In genomic region chr18:21897811-21898210, GRCh38 we compare ENCODE assay signal across 9 cellular contexts.
DNase-seq lines count a peak whose midpoint lies in the region; ATAC-seq and TF ChIP-seq lines count a peak whose summit lies in the region.
"Had no signal": no experiment of that assay in that cellular context is flagged by ENCODE, and none has a peak within 500 bp of the region (broad histone marks: within the 10 kb centered on the region; RNA-seq: fewer than 3 reads in every experiment).

No MANE protein-coding gene starts in this region.

- no peak overlapping the region for H3K4me3 ChIP-seq in HAP-1
- H3K4me3 ChIP-seq in body of pancreas, result no peak overlapping the region

- H3K9me3 ChIP-seq in HAP-1 (no peaks in the 10 kb centered on the region), body of pancreas (no peaks in the 10 kb centered on the region)
- H3K9me3 ChIP-seq: neutrophil had no signal

- no peaks in the 10 kb centered on the region for H3K36me3 ChIP-seq in HAP-1 (replicated peaks)
- no peaks in the 10 kb centered on the region for H3K36me3 ChIP-seq in body of pancreas (replicated peaks in 1 of 2; ENCODE audit: insufficient read depth in 1 of 2, low read depth in 2 of 2)
- H3K36me3 ChIP-seq: neutrophil had no signal

- no peaks in the 10 kb centered on the region for H3K27me3 ChIP-seq in HAP-1 (ENCODE audit: low read depth)
- no peaks in the 10 kb centered on the region for H3K27me3 ChIP-seq in body of pancreas

- H3K27ac ChIP-seq in body of pancreas, result no peak overlapping the region
- H3K27ac ChIP-seq: neutrophil had no signal

- TF ChIP-seq CTCF in body of pancreas (IDR thresholded peaks at IDR 0.05), result peak; percentile 32 to 70 (median 65)

- no peaks in the 10 kb centered on the region for H3K4me1 ChIP-seq in HAP-1
- H3K4me1 ChIP-seq in body of pancreas, result peaks cover 6% of the 10 kb centered on the region

- DNase-seq in 8988T (peak; percentile 57), DMS53 (lab: John Stamatoyannopoulos, UW) (peak; percentile 70), HAP-1 (ENCODE audit: low spot score in 2 of 2) (peak; percentile 45 to 74), NCI-H1105 (lab: John Stamatoyannopoulos, UW) (peak; percentile 35), body of pancreas (peak; percentile 52 to 61 (median 56)), inferior parietal cortex (ENCODE audit: extremely low spot score) (peak; percentile 77), NK-92 (lab: John Stamatoyannopoulos, UW; ENCODE audit: unreplicated experiment) (no peak)
- DNase-seq in stimulated activated naive CD8-positive, alpha-beta T cell treated with anti-CD3 and anti-CD28 coated beads, Interleukin-15, Interleukin-2, amounts not matched to agents 100 U/mL and 50 U/mL, for 24 hours, result peak; percentile 38

- no peak for TF ChIP-seq POLR2A in body of pancreas (IDR thresholded peaks at IDR 0.05)

- intact Hi-C loops in body of pancreas (cut with DNase I), result no loop called here

- whole genome bisulfite sequencing in body of pancreas, 2 donors, result 5 to 6% methylated on average over 4 of the region's 4 CpGs

- in situ Hi-C loops in HAP-1 (cut with MboI; ENCODE audit: low sequenced_read_pairs), result no loop called here

- peak; percentile 76 for ATAC-seq in body of pancreas
- ATAC-seq in stimulated activated naive CD8-positive, alpha-beta T cell treated with anti-CD3 and anti-CD28 coated beads, Interleukin-15, Interleukin-2, amounts not matched to agents 100 U/mL and 50 U/mL, for 24 hours, result no peak
